7 cellular contexts compared by ENCODE assay signal in the genomic region with DNA sequence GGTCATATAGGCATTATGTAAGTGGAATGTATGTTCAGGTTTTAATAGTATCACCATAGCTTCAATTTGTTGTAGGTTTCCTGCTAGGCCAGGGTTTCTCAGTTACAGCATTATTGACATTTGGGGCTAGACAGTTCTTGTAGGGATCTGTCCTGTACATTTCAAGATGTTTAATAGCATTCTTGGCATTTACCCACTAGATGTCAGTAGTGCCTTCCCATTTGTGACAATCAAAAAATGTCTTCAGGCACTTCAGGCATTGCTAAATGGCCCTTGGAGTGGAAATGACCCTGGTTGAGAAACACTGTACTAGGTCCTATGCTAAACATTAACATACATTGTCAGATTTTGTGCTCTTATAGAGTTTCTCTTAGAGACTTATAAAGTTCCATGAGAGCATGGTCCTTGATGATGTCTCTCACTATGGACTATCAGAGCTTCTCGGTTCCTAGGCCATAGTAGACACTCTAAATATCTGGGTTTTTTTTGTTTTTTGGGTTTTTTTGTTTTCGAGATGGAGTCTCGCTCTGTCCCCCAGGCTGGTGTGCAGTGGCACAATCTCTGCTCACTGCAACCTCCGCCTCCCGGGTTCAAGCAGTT. TPM values are rescaled to one million over a fixed set of nuclear protein-coding genes. Genes with fewer than 3 reads are reported as not detected.
A peak's percentile ranks its signal among the peaks of the same experiment; 100 is the strongest.
DNase-seq lines count a peak whose midpoint lies in the region; ATAC-seq and TF ChIP-seq lines count a peak whose summit lies in the region.

No MANE protein-coding gene starts in this region.

- H3K4me1 ChIP-seq in KMS-11 (ENCODE audit: low read depth, poor library complexity, severe bottlenecking) (peaks cover 23% of the 10 kb centered on the region), PC-3 (ENCODE audit: insufficient read depth, low read length) (peaks cover 15% of the 10 kb centered on the region)

- no peak for TF ChIP-seq EP300 in neural cell (conservative IDR thresholded peaks at IDR 0.05; ENCODE audit: poor library complexity, severe bottlenecking)

- H2AFZ ChIP-seq in KMS-11 (ENCODE audit: low read depth) (no peak overlapping the region), PC-3 (ENCODE audit: low read length) (no peak overlapping the region), neural cell (ENCODE audit: low read depth, low read length) (no peak overlapping the region)

- DNase-seq in GDM1 (lab: John Stamatoyannopoulos, UW) (peak; percentile 65), PC-3 (peak; percentile 71), dorsolateral prefrontal cortex (no peak)
- DNase-seq in activated T-cell treated with anti-CD3 and anti-CD28 coated beads, Interleukin-2, amount 50 U/mL, for 48 hours = no peak

- H3K9me3 ChIP-seq in PC-3 (ENCODE audit: low read length) (no peaks in the 10 kb centered on the region), neural cell (ENCODE audit: low read length) (no peaks in the 10 kb centered on the region)

- no TSS peak for BruUV-seq in PC-3 (replicated peaks; lab: Mats Ljungman, UMichigan)

- peak; percentile 65 for TF ChIP-seq CTCF in KMS-11 (conservative IDR thresholded peaks at IDR 0.05; ENCODE audit: low read depth, low read length)
- peak; percentile 69 for TF ChIP-seq CTCF in PC-3 (conservative IDR thresholded peaks at IDR 0.05; ENCODE audit: low read depth, low read length)
- TF ChIP-seq CTCF in dorsolateral prefrontal cortex (IDR thresholded peaks at IDR 0.05 in 54 of 56, conservative IDR thresholded peaks at IDR 0.05 in 2 of 56; ENCODE audit: low read depth in 1 of 56, partially characterized antibody in 56 of 56) = peak in 36 of 56 donors; percentile 7 to 48 (median 26)
- TF ChIP-seq CTCF in neural cell (IDR thresholded peaks at IDR 0.05; ENCODE audit: poor library complexity, severe bottlenecking) = peak; percentile 85

- TF ChIP-seq RAD21 in neural cell (conservative IDR thresholded peaks at IDR 0.05) = peak; percentile 87

- H3K4me2 ChIP-seq in KMS-11 = peak overlapping the region; percentile 85
- peak overlapping the region; percentile 95 for H3K4me2 ChIP-seq in PC-3 (ENCODE audit: low read length)
- H3K4me2 ChIP-seq in neural cell (ENCODE audit: low read length) = no peak overlapping the region

- H3F3A ChIP-seq in PC-3 (ENCODE audit: low read length, unreplicated experiment) (no peaks in the 10 kb centered on the region), neural cell (ENCODE audit: insufficient read depth, low read length, poor library complexity, severe bottlenecking) (no peaks in the 10 kb centered on the region)

- H3K79me2 ChIP-seq in KMS-11 (ENCODE audit: insufficient read depth, low read depth) (peaks cover 44% of the 10 kb centered on the region), PC-3 (ENCODE audit: low read length) (peaks cover 57% of the 10 kb centered on the region), neural cell (replicated peaks; ENCODE audit: insufficient read depth, low read length) (peaks cover 48% of the 10 kb centered on the region)

- CTCF ChIA-PET in PC-3 (lab: Charles Lee) = no interaction called here

- H3K27me3 ChIP-seq in KMS-11 (ENCODE audit: insufficient read depth, low read depth) = no peaks in the 10 kb centered on the region
- no peaks in the 10 kb centered on the region for H3K27me3 ChIP-seq in PC-3 (ENCODE audit: low read length)
- H3K27me3 ChIP-seq in dorsolateral prefrontal cortex = no peaks in the 10 kb centered on the region
- no peaks in the 10 kb centered on the region for H3K27me3 ChIP-seq in neural cell (ENCODE audit: insufficient read depth, low read depth, low read length)

- peak overlapping the region; percentile 70; the same call in 1 of the 2 replicates for H3K9ac ChIP-seq in KMS-11
- peak overlapping the region; percentile 79 for H3K9ac ChIP-seq in PC-3 (ENCODE audit: low read length)
- no peak overlapping the region for H3K9ac ChIP-seq in neural cell (ENCODE audit: low read length)

- peak; percentile 16 for ATAC-seq in PC-3
- no peak for ATAC-seq in HG02571 (IDR thresholded peaks at IDR 0.05; ENCODE audit: unreplicated experiment)

- H3K36me3 ChIP-seq in KMS-11 (ENCODE audit: insufficient read depth) (no peaks in the 10 kb centered on the region; the same call in 1 of the 2 replicates), PC-3 (ENCODE audit: low read depth, low read length) (peaks cover 44% of the 10 kb centered on the region), neural cell (ENCODE audit: insufficient read depth, low read length) (no peaks in the 10 kb centered on the region)

- H3K27ac ChIP-seq in KMS-11 = no peak overlapping the region; the same call in 1 of the 2 replicates
- H3K27ac ChIP-seq in PC-3 (ENCODE audit: low read length) = no peak overlapping the region
- no peak overlapping the region for H3K27ac ChIP-seq in dorsolateral prefrontal cortex
- H3K27ac ChIP-seq in neural cell (ENCODE audit: low read length) = no peak overlapping the region

- H4K20me1 ChIP-seq in KMS-11 (ENCODE audit: insufficient read depth) = no peaks in the 10 kb centered on the region
- peaks cover 5% of the 10 kb centered on the region; the same call in 1 of the 2 replicates for H4K20me1 ChIP-seq in PC-3 (ENCODE audit: low read length)
- no peaks in the 10 kb centered on the region for H4K20me1 ChIP-seq in neural cell (ENCODE audit: insufficient read depth)

- POLR2A ChIA-PET in PC-3 (lab: Charles Lee; ENCODE audit: unreplicated experiment) = no interaction called here

- H3K9me2 ChIP-seq in PC-3 (replicated peaks; ENCODE audit: low read length) (no peaks in the 10 kb centered on the region), neural cell (ENCODE audit: insufficient read depth, low read length) (no peaks in the 10 kb centered on the region)

- H3K4me3 ChIP-seq in KMS-11 (IDR thresholded peaks at IDR 0.05; ENCODE audit: insufficient read depth, low read depth, low read length) (no peak overlapping the region), PC-3 (ENCODE audit: low read length) (peak overlapping the region; percentile 95), dorsolateral prefrontal cortex (no peak overlapping the region), neural cell (ENCODE audit: low read length) (no peak overlapping the region)

- intact Hi-C loops in PC-3 (cut with micrococcal nuclease) (no loop called here), dorsolateral prefrontal cortex (cut with DNase I) (loop anchor here (5.0 to 10.0 kb wide), 2 partner anchors 157 to 355 kb away; partner anchors contain the start of gene FAM53C (in 1 of the 2))

TF ChIP-seq in neural cell, 6 proteins besides CTCF, POLR2A, EP300 and RAD21:
- no peak for TF ChIP-seq POLR2AphosphoS5 (IDR thresholded peaks at IDR 0.05)
- TF ChIP-seq SMC3 (conservative IDR thresholded peaks at IDR 0.05; ENCODE audit: poor library complexity) = peak; percentile 78

RNA-seq across cellular contexts. Expression of gene KIF20A, which starts 1.4 kb away (rescaled TPM):
- total RNA-seq in PC-3 (2014; rRNA removed) (55.5 and 59.0 TPM in 2 replicates), dorsolateral prefrontal cortex (1 to 10 TPM in 2 of 120 experiments, under 1 TPM in 16, not detected in 102; 0.16 to 1.9 (median 0.61) TPM)
- polyA plus RNA-seq in neural cell = 1.9 and 2.1 TPM in 2 replicates
- polyA minus RNA-seq in neural cell = 0.73 and 1.2 TPM in 2 replicates

RNA-seq across cellular contexts. Expression of gene BRD8, which starts 1.9 kb away (rescaled TPM):
- total RNA-seq in PC-3 (2014; rRNA removed) = 30.5 and 35.6 TPM in 2 replicates
- total RNA-seq in dorsolateral prefrontal cortex = 100 to 1,000 TPM in 71 of 120 experiments, 10 to 100 TPM in 49; 75.7 to 137 (median 102) TPM
- 96.1 and 118 TPM in 2 replicates for polyA plus RNA-seq in neural cell
- 86.2 and 88.1 TPM in 2 replicates for polyA minus RNA-seq in neural cell

RNA-seq across cellular contexts. Expression of gene CDC23, which starts 32.8 kb away (rescaled TPM):
- total RNA-seq in PC-3 (2014; rRNA removed) (26.1 and 26.7 TPM in 2 replicates), dorsolateral prefrontal cortex (10 to 100 TPM; 17.3 to 35.9 (median 25.7) TPM)
- 40.8 and 52.9 TPM in 2 replicates for polyA plus RNA-seq in neural cell
- polyA minus RNA-seq in neural cell = 44.6 and 46.7 TPM in 2 replicates

RNA-seq across cellular contexts. Expression of gene NME5, which starts 41.1 kb away (rescaled TPM):
- total RNA-seq in PC-3 (2014; rRNA removed) = 0.40 and 0.44 TPM in 2 replicates
- 10 to 100 TPM; 12.9 to 48.5 (median 31.0) TPM for total RNA-seq in dorsolateral prefrontal cortex
- polyA plus RNA-seq in neural cell = 12.8 and 17.0 TPM in 2 replicates
- polyA minus RNA-seq in neural cell = 7.1 and 8.1 TPM in 2 replicates

Comparison
In these comparisons a context has a peak if more than half of its experiments do, and no peak if none do; other contexts are left out.
1. DNase-seq: peak in GDM1 (single experiment) and PC-3 (single experiment); none in dorsolateral prefrontal cortex (0 of 10) and activated T-cell treated with anti-CD3 and anti-CD28 coated beads, Interleukin-2, amount 50 U/mL, for 48 hours (0 of 2).
2. CTCF ChIP-seq: peak in every context shown above with its lines; median percentile 85 in neural cell; 69 in PC-3; 65 in KMS-11; 26 in dorsolateral prefrontal cortex.
3. RNA of gene KIF20A, which starts 1.4 kb away (total RNA-seq): 55.5 to 59.0 TPM in PC-3; 0.16 to 1.9 TPM in dorsolateral prefrontal cortex; every median in the first group is over 10 times any median in the second.